ENCODE assay signal across 1 cellular context in genomic region chr1:12525311-12526181, GRCh38.
TF ChIP-seq lines count a peak whose summit lies in the region.

No MANE protein-coding gene starts in this region.

TF ChIP-seq in HepG2, 621 proteins besides CTCF, POLR2A, EP300 and RAD21 (continued from another document and continues in another):
- TF ChIP-seq, protein P1, sequence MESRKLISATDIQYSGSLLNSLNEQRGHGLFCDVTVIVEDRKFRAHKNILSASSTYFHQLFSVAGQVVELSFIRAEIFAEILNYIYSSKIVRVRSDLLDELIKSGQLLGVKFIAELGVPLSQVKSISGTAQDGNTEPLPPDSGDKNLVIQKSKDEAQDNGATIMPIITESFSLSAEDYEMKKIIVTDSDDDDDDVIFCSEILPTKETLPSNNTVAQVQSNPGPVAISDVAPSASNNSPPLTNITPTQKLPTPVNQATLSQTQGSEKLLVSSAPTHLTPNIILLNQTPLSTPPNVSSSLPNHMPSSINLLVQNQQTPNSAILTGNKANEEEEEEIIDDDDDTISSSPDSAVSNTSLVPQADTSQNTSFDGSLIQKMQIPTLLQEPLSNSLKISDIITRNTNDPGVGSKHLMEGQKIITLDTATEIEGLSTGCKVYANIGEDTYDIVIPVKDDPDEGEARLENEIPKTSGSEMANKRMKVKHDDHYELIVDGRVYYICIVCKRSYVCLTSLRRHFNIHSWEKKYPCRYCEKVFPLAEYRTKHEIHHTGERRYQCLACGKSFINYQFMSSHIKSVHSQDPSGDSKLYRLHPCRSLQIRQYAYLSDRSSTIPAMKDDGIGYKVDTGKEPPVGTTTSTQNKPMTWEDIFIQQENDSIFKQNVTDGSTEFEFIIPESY (CRISPR knock-in tag; IDR thresholded peaks at IDR 0.05) = 0 out of 2 replicates have a peak, but pooled peaks have one; percentile 32
- no peak for TF ChIP-seq RFX3 (CRISPR knock-in tag; IDR thresholded peaks at IDR 0.05)
- no peak for TF ChIP-seq PREB (CRISPR knock-in tag; IDR thresholded peaks at IDR 0.05)
- no peak for TF ChIP-seq ZNF75D (CRISPR knock-in tag; IDR thresholded peaks at IDR 0.05; ENCODE audit: borderline replicate concordance)
- TF ChIP-seq HNF4A (CRISPR knock-in tag; IDR thresholded peaks at IDR 0.05) = peak; percentile 95
- TF ChIP-seq MLLT10 (CRISPR knock-in tag; IDR thresholded peaks at IDR 0.05) = no peak
- TF ChIP-seq CEBPB (IDR thresholded peaks at IDR 0.05; ENCODE audit: borderline replicate concordance, low read depth, low read length) = peak; percentile 98
- TF ChIP-seq KDM6A (CRISPR knock-in tag; IDR thresholded peaks at IDR 0.05; ENCODE audit: low read depth) = peak; percentile 80
- TF ChIP-seq JDP2 (CRISPR knock-in tag; IDR thresholded peaks at IDR 0.05; ENCODE audit: borderline replicate concordance) = no peak
- TF ChIP-seq KLF11 (CRISPR knock-in tag; IDR thresholded peaks at IDR 0.05) = 0 out of 2 replicates have a peak, but pooled peaks have one; percentile 71
- TF ChIP-seq ZNF83 (CRISPR knock-in tag; IDR thresholded peaks at IDR 0.05; ENCODE audit: borderline replicate concordance) = no peak
- TF ChIP-seq PHF8 (CRISPR knock-in tag; IDR thresholded peaks at IDR 0.05) = no peak
- TF ChIP-seq ZNF562 (CRISPR knock-in tag; IDR thresholded peaks at IDR 0.05; ENCODE audit: borderline replicate concordance) = no peak
- no peak for TF ChIP-seq ZNF101 (CRISPR knock-in tag; IDR thresholded peaks at IDR 0.05; ENCODE audit: borderline replicate concordance, low read depth)
- TF ChIP-seq RNF219 (CRISPR knock-in tag; IDR thresholded peaks at IDR 0.05) = no peak
- no peak for TF ChIP-seq ZNF264 (CRISPR knock-in tag; IDR thresholded peaks at IDR 0.05)
- TF ChIP-seq THAP11 (CRISPR knock-in tag; IDR thresholded peaks at IDR 0.05) = peak; percentile 73
- peak; percentile 97 for TF ChIP-seq RXRA (CRISPR knock-in tag; IDR thresholded peaks at IDR 0.05)
- TF ChIP-seq POGZ (CRISPR knock-in tag; IDR thresholded peaks at IDR 0.05) = peak; percentile 83
- peak; percentile 28; the same call in 1 of the 3 replicates for TF ChIP-seq MXI1 (IDR thresholded peaks at IDR 0.05; ENCODE audit: borderline replicate concordance, low read depth, low read length)
- TF ChIP-seq STAT5B (CRISPR knock-in tag; IDR thresholded peaks at IDR 0.05) = no peak
- no peak for TF ChIP-seq RFX5 (IDR thresholded peaks at IDR 0.05; ENCODE audit: low read depth, low read length)
- TF ChIP-seq ZNF234 (CRISPR knock-in tag; conservative IDR thresholded peaks at IDR 0.05) = 0 out of 2 replicates have a peak, but pooled peaks have one; percentile 50
- TF ChIP-seq MAFK (conservative IDR thresholded peaks at IDR 0.05 in 1 of 2, IDR thresholded peaks at IDR 0.05 in 1 of 2; ENCODE audit: low read length in 2 of 2) = no peak
- peak; percentile 96 for TF ChIP-seq SALL1 (CRISPR knock-in tag; IDR thresholded peaks at IDR 0.05)
- no peak for TF ChIP-seq MYC (CRISPR knock-in tag; IDR thresholded peaks at IDR 0.05; ENCODE audit: borderline replicate concordance)
- TF ChIP-seq ZBTB38 (CRISPR knock-in tag; IDR thresholded peaks at IDR 0.05) = peak; percentile 60; the same call in 1 of the 2 replicates
- TF ChIP-seq BCL6 (CRISPR knock-in tag; IDR thresholded peaks at IDR 0.05) = peak; percentile 92
- TF ChIP-seq SIN3A (IDR thresholded peaks at IDR 0.05; ENCODE audit: borderline replicate concordance, low read depth, low read length) = no peak
- no peak for TF ChIP-seq ZNF589 (CRISPR knock-in tag; conservative IDR thresholded peaks at IDR 0.05)
- no peak for TF ChIP-seq ZNF451 (CRISPR knock-in tag; IDR thresholded peaks at IDR 0.05)
- TF ChIP-seq MZF1 (CRISPR knock-in tag; IDR thresholded peaks at IDR 0.05; ENCODE audit: borderline replicate concordance) = no peak
- TF ChIP-seq MTF2 (CRISPR knock-in tag; IDR thresholded peaks at IDR 0.05; ENCODE audit: borderline replicate concordance) = no peak
- peak; percentile 46 for TF ChIP-seq HIC2 (CRISPR knock-in tag; IDR thresholded peaks at IDR 0.05; ENCODE audit: low read depth)
- peak; percentile 80 for TF ChIP-seq FOXA3 (CRISPR knock-in tag; IDR thresholded peaks at IDR 0.05)
- no peak for TF ChIP-seq ZSCAN20 (CRISPR knock-in tag; IDR thresholded peaks at IDR 0.05; ENCODE audit: borderline replicate concordance)
- TF ChIP-seq FOXP1 (IDR thresholded peaks at IDR 0.05) = 0 out of 2 replicates have a peak, but pooled peaks have one; percentile 3
- peak; percentile 65 for TF ChIP-seq FOXP1 (CRISPR knock-in tag; IDR thresholded peaks at IDR 0.05)
- no peak for TF ChIP-seq RBAK (CRISPR knock-in tag; IDR thresholded peaks at IDR 0.05)
- TF ChIP-seq, protein P2, sequence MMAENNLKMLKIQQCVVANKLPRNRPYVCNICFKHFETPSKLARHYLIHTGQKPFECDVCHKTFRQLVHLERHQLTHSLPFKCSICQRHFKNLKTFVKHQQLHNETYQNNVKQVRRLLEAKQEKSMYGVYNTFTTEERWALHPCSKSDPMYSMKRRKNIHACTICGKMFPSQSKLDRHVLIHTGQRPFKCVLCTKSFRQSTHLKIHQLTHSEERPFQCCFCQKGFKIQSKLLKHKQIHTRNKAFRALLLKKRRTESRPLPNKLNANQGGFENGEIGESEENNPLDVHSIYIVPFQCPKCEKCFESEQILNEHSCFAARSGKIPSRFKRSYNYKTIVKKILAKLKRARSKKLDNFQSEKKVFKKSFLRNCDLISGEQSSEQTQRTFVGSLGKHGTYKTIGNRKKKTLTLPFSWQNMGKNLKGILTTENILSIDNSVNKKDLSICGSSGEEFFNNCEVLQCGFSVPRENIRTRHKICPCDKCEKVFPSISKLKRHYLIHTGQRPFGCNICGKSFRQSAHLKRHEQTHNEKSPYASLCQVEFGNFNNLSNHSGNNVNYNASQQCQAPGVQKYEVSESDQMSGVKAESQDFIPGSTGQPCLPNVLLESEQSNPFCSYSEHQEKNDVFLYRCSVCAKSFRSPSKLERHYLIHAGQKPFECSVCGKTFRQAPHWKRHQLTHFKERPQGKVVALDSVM (CRISPR knock-in tag; IDR thresholded peaks at IDR 0.05) = peak; percentile 89
- no peak for TF ChIP-seq ZBTB1 (CRISPR knock-in tag; IDR thresholded peaks at IDR 0.05; ENCODE audit: borderline replicate concordance)
- TF ChIP-seq KLF16 (CRISPR knock-in tag; IDR thresholded peaks at IDR 0.05) = peak in 1 of 2 experiments; percentile 87; a peak in 2 of 4 replicates
- no peak for TF ChIP-seq SRSF9 (IDR thresholded peaks at IDR 0.05; ENCODE audit: borderline replicate concordance, insufficient read depth, low read depth, low read length, poor library complexity, severe bottlenecking)
- peak; percentile 87 for TF ChIP-seq HIVEP1 (CRISPR knock-in tag; IDR thresholded peaks at IDR 0.05)
- no peak for TF ChIP-seq ZNF354B (CRISPR knock-in tag; IDR thresholded peaks at IDR 0.05)
- no peak for TF ChIP-seq ATF5 (CRISPR knock-in tag; IDR thresholded peaks at IDR 0.05; ENCODE audit: low read depth)
- no peak for TF ChIP-seq PRPF4 (IDR thresholded peaks at IDR 0.05; ENCODE audit: low read depth, low read length, poor library complexity, severe bottlenecking)
- TF ChIP-seq MEIS2 (CRISPR knock-in tag; IDR thresholded peaks at IDR 0.05) = 0 out of 2 replicates have a peak, but pooled peaks have one; percentile 34
- peak; percentile 63; the same call in 1 of the 2 replicates for TF ChIP-seq MXD3 (CRISPR knock-in tag; IDR thresholded peaks at IDR 0.05)
- TF ChIP-seq ZNF780A (CRISPR knock-in tag; IDR thresholded peaks at IDR 0.05) = no peak
- no peak for TF ChIP-seq ZNF567 (CRISPR knock-in tag; IDR thresholded peaks at IDR 0.05; ENCODE audit: borderline replicate concordance)
- no peak for TF ChIP-seq SRF (IDR thresholded peaks at IDR 0.05; ENCODE audit: low read depth, low read length)
- TF ChIP-seq ZNF816 (CRISPR knock-in tag; IDR thresholded peaks at IDR 0.05; ENCODE audit: borderline replicate concordance) = peak; percentile 81; the same call in 1 of the 2 replicates
- no peak for TF ChIP-seq NFRKB (IDR thresholded peaks at IDR 0.05)
- peak; percentile 62; the same call in 1 of the 2 replicates for TF ChIP-seq REPIN1 (CRISPR knock-in tag; IDR thresholded peaks at IDR 0.05; ENCODE audit: borderline replicate concordance, low read depth)
- peak; percentile 74 for TF ChIP-seq ZNF781 (CRISPR knock-in tag; IDR thresholded peaks at IDR 0.05; ENCODE audit: borderline replicate concordance, not compliant biosample characterization)
- TF ChIP-seq, protein P3, sequence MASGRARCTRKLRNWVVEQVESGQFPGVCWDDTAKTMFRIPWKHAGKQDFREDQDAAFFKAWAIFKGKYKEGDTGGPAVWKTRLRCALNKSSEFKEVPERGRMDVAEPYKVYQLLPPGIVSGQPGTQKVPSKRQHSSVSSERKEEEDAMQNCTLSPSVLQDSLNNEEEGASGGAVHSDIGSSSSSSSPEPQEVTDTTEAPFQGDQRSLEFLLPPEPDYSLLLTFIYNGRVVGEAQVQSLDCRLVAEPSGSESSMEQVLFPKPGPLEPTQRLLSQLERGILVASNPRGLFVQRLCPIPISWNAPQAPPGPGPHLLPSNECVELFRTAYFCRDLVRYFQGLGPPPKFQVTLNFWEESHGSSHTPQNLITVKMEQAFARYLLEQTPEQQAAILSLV (CRISPR knock-in tag; IDR thresholded peaks at IDR 0.05; ENCODE audit: borderline replicate concordance) = no peak
- TF ChIP-seq POLR2AphosphoS5 (IDR thresholded peaks at IDR 0.05; ENCODE audit: low read depth, low read length) = peak; percentile 63
- TF ChIP-seq CBX2 (IDR thresholded peaks at IDR 0.05; ENCODE audit: low read depth, low read length) = no peak
- no peak for TF ChIP-seq CBX2 (CRISPR knock-in tag; IDR thresholded peaks at IDR 0.05; ENCODE audit: low read depth)
- no peak for TF ChIP-seq DNMT3B (CRISPR knock-in tag; conservative IDR thresholded peaks at IDR 0.05)
- TF ChIP-seq FUBP1 (CRISPR knock-in tag; IDR thresholded peaks at IDR 0.05; ENCODE audit: borderline replicate concordance) = no peak; the same call in 1 of the 2 replicates
- no peak; the same call in 1 of the 2 replicates for TF ChIP-seq DMAP1 (CRISPR knock-in tag; IDR thresholded peaks at IDR 0.05)
